In the genomic region with DNA sequence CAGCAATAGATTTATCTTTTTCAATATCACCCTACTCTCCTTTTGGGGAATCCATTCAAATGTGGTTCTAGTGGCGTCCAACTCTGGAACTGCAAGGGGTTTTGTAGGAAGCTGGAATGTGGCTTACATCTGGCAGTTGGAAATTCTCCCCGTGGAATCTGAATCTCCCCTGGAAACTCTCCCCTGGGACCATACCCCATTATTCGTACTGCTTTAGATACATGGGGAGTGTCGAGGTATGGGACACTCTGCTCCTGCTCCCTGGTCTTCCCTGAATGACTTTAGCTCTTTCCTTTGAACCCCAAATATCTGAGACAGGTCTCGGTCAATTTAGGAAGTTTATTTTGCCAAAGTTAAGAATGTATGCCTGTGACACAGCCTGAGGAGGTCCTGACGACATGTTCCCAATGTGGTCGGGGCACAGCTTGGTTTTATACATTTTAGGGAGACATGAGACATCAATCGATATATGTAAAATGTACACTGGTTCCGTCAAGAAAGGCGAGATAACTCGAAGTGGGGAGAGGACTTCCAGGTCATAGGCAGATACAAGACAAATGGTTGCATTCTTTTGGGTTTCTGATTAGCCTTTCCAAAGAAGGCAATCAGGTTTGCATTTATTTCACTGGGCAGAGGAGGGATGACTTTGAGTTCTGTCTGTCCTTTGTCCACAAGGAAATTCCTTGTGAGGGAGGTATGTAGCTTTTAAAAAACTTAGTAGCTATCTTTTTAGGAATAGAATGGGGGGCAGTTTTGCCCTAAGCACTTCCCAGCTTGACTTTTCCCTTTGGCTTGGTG, we compare ENCODE assay signal across 16 cellular contexts.
DNase-seq lines count a peak whose midpoint lies in the region; ATAC-seq, FAIRE-seq and TF ChIP-seq lines count a peak whose summit lies in the region.
"Had no signal": no experiment of that assay in that cellular context is flagged by ENCODE, and none has a peak within 500 bp of the region (broad histone marks: within the 10 kb centered on the region; RNA-seq: fewer than 3 reads in every experiment).

No MANE protein-coding gene starts in this region.

- H3K9me3 ChIP-seq in HUES64 (ENCODE audit: insufficient read depth, low read depth, low read length) (no peaks in the 10 kb centered on the region), H1 (ENCODE audit: insufficient read depth in 2 of 2, low read depth in 1 of 2, low read length in 1 of 2) (no peaks in the 10 kb centered on the region), neutrophil (no peaks in the 10 kb centered on the region), neural progenitor cell (ENCODE audit: low read depth) (no peaks in the 10 kb centered on the region)
- H3K9me3 ChIP-seq: left lung, pancreas had no signal

- peaks cover 92% of the 10 kb centered on the region for H3K4me1 Mint-ChIP-seq in CD14-positive monocyte
- peaks cover 3% of the 10 kb centered on the region for H3K4me1 Mint-ChIP-seq in neural progenitor cell
- H3K4me1 Mint-ChIP-seq in progenitor cell of endocrine pancreas (ENCODE audit: low read depth) = peaks cover 4% of the 10 kb centered on the region

- FAIRE-seq in H1 (lab: Jason Lieb, UNC) = no peak
- FAIRE-seq: pancreas had no signal

- DNase-seq in CD14-positive monocyte (ENCODE audit: low spot score) (no peak), H1 (ENCODE audit: low read depth in 1 of 2, low spot score in 2 of 2) (no peak), neural progenitor cell (ENCODE audit: low spot score) (no peak), progenitor cell of endocrine pancreas (ENCODE audit: low spot score, unreplicated experiment) (no peak)
- DNase-seq: activated CD8-positive, alpha-beta memory T cell treated with anti-CD3 and anti-CD28 coated beads, Interleukin-2, amount 50 U/mL, for 4 hours; effector memory CD4-positive, alpha-beta T cell; glutamatergic neuron; KG1; left lung; NCI-H1930; NCI-H774; pancreas had no signal

- no peak overlapping the region for H2AK5ac ChIP-seq in H1 (ENCODE audit: low read depth, low read length)

- CTCF ChIA-PET in H1 (lab: Charles Lee; ENCODE audit: partially characterized antibody) = interaction anchor here (0.7 to 1.1 kb wide), 8 partner anchors 8 to 94 kb away, joined by 3 to 4 read pairs (median 3); no protein-coding TSS in a partner anchor

- H3K23me2 ChIP-seq in H1 (ENCODE audit: low read depth, low read length) = no peaks in the 10 kb centered on the region

- H3K9ac ChIP-seq in HUES64 (ENCODE audit: low read depth, low read length) (no peak overlapping the region), H1 (replicated peaks in 1 of 4; ENCODE audit: extremely low read depth in 1 of 4, low read depth in 3 of 4, low read length in 3 of 4) (no peak overlapping the region), neural progenitor cell (no peak overlapping the region)

- H2BK20ac ChIP-seq in H1 (ENCODE audit: low read length) = no peak overlapping the region

- TF ChIP-seq EP300 in H1 (IDR thresholded peaks at IDR 0.05; ENCODE audit: borderline replicate concordance in 1 of 2, low read depth in 2 of 2, low read length in 2 of 2) = no peak

- H4K5ac ChIP-seq in H1 (ENCODE audit: insufficient read length, low read depth, low read length) = no peak overlapping the region

- H3K14ac ChIP-seq in H1 (ENCODE audit: insufficient read length) = no peak overlapping the region

- H2BK15ac ChIP-seq in H1 (ENCODE audit: low read length) = no peak overlapping the region

- H3K27ac Mint-ChIP-seq in CD14-positive monocyte = peak overlapping the region; percentile 45 to 99 (median 88)
- H3K27ac Mint-ChIP-seq in neural progenitor cell = no peak overlapping the region
- H3K27ac Mint-ChIP-seq in progenitor cell of endocrine pancreas = no peak overlapping the region

- no peak overlapping the region for H4K8ac ChIP-seq in H1 (ENCODE audit: extremely low read depth, insufficient read depth, low read length)

- no peak overlapping the region for H4K91ac ChIP-seq in H1 (replicated peaks; ENCODE audit: insufficient read length, low read length)

- H3K79me1 ChIP-seq in H1 (ENCODE audit: low read depth, low read length) = no peaks in the 10 kb centered on the region

- TF ChIP-seq POLR2A in H1 (IDR thresholded peaks at IDR 0.05; ENCODE audit: control extremely low read depth in 1 of 2, low read depth in 2 of 2, low read length in 2 of 2) = no peak

- POLR2A ChIA-PET in H1 (lab: Charles Lee; ENCODE audit: partially characterized antibody) = interaction anchor here (0.9 to 1.4 kb wide), 3 partner anchors 11 to 89 kb away, joined by 3 to 8 read pairs (median 4); partner anchors contain the start of gene CORO6

- H3K9me3 Mint-ChIP-seq in CD14-positive monocyte (peaks cover 0 to 5% (median 0%) of the 10 kb centered on the region in 7 donors), neural progenitor cell (no peaks in the 10 kb centered on the region), progenitor cell of endocrine pancreas (ENCODE audit: low read depth) (no peaks in the 10 kb centered on the region)

- H3K36me3 Mint-ChIP-seq in CD14-positive monocyte (peaks cover 25 to 44% of the 10 kb centered on the region in 2 donors), neural progenitor cell (peaks cover 3% of the 10 kb centered on the region), progenitor cell of endocrine pancreas (ENCODE audit: insufficient read depth) (no peaks in the 10 kb centered on the region)

- H3K79me2 ChIP-seq in H1 (ENCODE audit: control insufficient read depth in 1 of 2, insufficient read depth in 2 of 2, low read length in 2 of 2) (no peaks in the 10 kb centered on the region), neural progenitor cell (ENCODE audit: low read depth) (no peaks in the 10 kb centered on the region)

- 0 out of 4 replicates have a peak overlapping the region, but pooled peaks of 1 of the 2 experiments have one; percentile 20 for H3K4me2 ChIP-seq in H1 (ENCODE audit: insufficient read depth in 1 of 2, low read depth in 2 of 2, low read length in 2 of 2)
- no peak overlapping the region for H3K4me2 ChIP-seq in neural progenitor cell

- H3K27me3 Mint-ChIP-seq in CD14-positive monocyte (ENCODE audit: low read depth in 3 of 3) = peaks cover 0 to 1% (median 0%) of the 10 kb centered on the region in 3 donors
- no peaks in the 10 kb centered on the region for H3K27me3 Mint-ChIP-seq in neural progenitor cell (ENCODE audit: insufficient read depth, low read depth)
- H3K27me3 Mint-ChIP-seq in progenitor cell of endocrine pancreas = no peaks in the 10 kb centered on the region

- H3K4ac ChIP-seq in H1 (replicated peaks; ENCODE audit: insufficient read length, low read depth, low read length) = no peak overlapping the region

- H3K27ac ChIP-seq in HUES64 (ENCODE audit: low read depth, low read length) (peak overlapping the region; percentile 61), H1 (ENCODE audit: low read depth, low read length) (no peak overlapping the region), neutrophil (peak overlapping the region; percentile 100), neural progenitor cell (no peak overlapping the region)
- H3K27ac ChIP-seq: pancreas had no signal

- H3F3A ChIP-seq in neural progenitor cell (ENCODE audit: low read depth) = no peaks in the 10 kb centered on the region

- WGBS in HUES64 = 83% methylated on average over 10 of the region's 11 CpGs
- WGBS in H1 (ENCODE audit: extremely low coverage in 1 of 2, insufficient coverage in 1 of 2, insufficient read length in 1 of 2, insufficient replicate concordance in 2 of 2, low coverage in 1 of 2, low lambda C conversion rate in 2 of 2, missing lambda C conversion rate in 1 of 2), 2 experiments = 83% methylated on average over 11 of the region's 11 CpGs; no CpG with 5 or more reads in 1 of the 2 experiments

- no peak overlapping the region for H2BK5ac ChIP-seq in H1 (ENCODE audit: low read depth, low read length)

- H3K4me3 ChIP-seq in HUES64 (ENCODE audit: low read length) = no peak overlapping the region
- no peak overlapping the region for H3K4me3 ChIP-seq in H1 (ENCODE audit: extremely low read depth in 1 of 4, insufficient read depth in 2 of 4, low read depth in 3 of 4, low read length in 4 of 4)
- no peak overlapping the region for H3K4me3 ChIP-seq in neutrophil (ENCODE audit: low read depth in 1 of 2, low read length in 1 of 2)
- no peak overlapping the region for H3K4me3 ChIP-seq in neural progenitor cell
- H3K4me3 ChIP-seq: left lung, pancreas had no signal

- H3K56ac ChIP-seq in H1 (replicated peaks; ENCODE audit: insufficient read length, low read depth, low read length) = no peak overlapping the region

- H3K4me1 ChIP-seq in HUES64 (ENCODE audit: insufficient read depth, low read length) (peaks cover 11% of the 10 kb centered on the region), H1 (replicated peaks in 1 of 4; ENCODE audit: control insufficient read depth in 3 of 4, insufficient read depth in 4 of 4, low read length in 3 of 4) (peaks cover 0 to 12% (median 0%) of the 10 kb centered on the region in 4 experiments; a peak in 2 of 7 replicates), neutrophil (ENCODE audit: control insufficient read depth in 1 of 2, insufficient read depth in 1 of 2, low read depth in 1 of 2, low read length in 1 of 2) (peaks cover 91 to 97% of the 10 kb centered on the region in 2 experiments), neural progenitor cell (peaks cover 12% of the 10 kb centered on the region)

- TF ChIP-seq CTCF in CD14-positive monocyte (IDR thresholded peaks at IDR 0.05) (no peak), H1 (IDR thresholded peaks at IDR 0.05; ENCODE audit: control extremely low read depth in 1 of 3, insufficient read depth in 1 of 3, low read depth in 1 of 3, low read length in 3 of 3) (no peak), neutrophil (IDR thresholded peaks at IDR 0.05) (no peak), neural progenitor cell (IDR thresholded peaks at IDR 0.05) (no peak), progenitor cell of endocrine pancreas (IDR thresholded peaks at IDR 0.05; ENCODE audit: unreplicated experiment) (no peak)

- H2BK120ac ChIP-seq in H1 (replicated peaks; ENCODE audit: low read depth, low read length) = no peak overlapping the region

- intact Hi-C loops in CD14-positive monocyte (cut with micrococcal nuclease) = no loop called here

- H2AFZ ChIP-seq in H1 (ENCODE audit: low read length) (no peak overlapping the region), neural progenitor cell (replicated peaks) (no peak overlapping the region)

- H3K36me3 ChIP-seq in HUES64 (ENCODE audit: insufficient read depth, low read length) (no peaks in the 10 kb centered on the region), H1 (ENCODE audit: control insufficient read depth in 2 of 4, insufficient read depth in 4 of 4, low read length in 3 of 4) (no peaks in the 10 kb centered on the region), neutrophil (peaks cover 8% of the 10 kb centered on the region), neural progenitor cell (no peaks in the 10 kb centered on the region)
- H3K36me3 ChIP-seq: left lung, pancreas had no signal

- no peaks in the 10 kb centered on the region for H3K27me3 ChIP-seq in HUES64 (ENCODE audit: insufficient read depth, low read length)
- no peaks in the 10 kb centered on the region for H3K27me3 ChIP-seq in H1 (replicated peaks in 1 of 4; ENCODE audit: control insufficient read depth in 3 of 4, extremely low read depth in 1 of 4, insufficient read depth in 3 of 4, low read length in 3 of 4)
- H3K27me3 ChIP-seq in neutrophil = no peaks in the 10 kb centered on the region
- H3K27me3 ChIP-seq in neural progenitor cell = no peaks in the 10 kb centered on the region
- H3K27me3 ChIP-seq: left lung, pancreas had no signal

- H2BK12ac ChIP-seq in H1 (ENCODE audit: low read depth, low read length) = peak overlapping the region; percentile 69; the same call in 1 of the 2 replicates

- no peak overlapping the region for H3K18ac ChIP-seq in H1 (ENCODE audit: extremely low read depth, low read length)

- H4K20me1 ChIP-seq in H1 (replicated peaks in 1 of 2; ENCODE audit: control insufficient read depth in 1 of 2, insufficient read depth in 2 of 2, low read length in 2 of 2) = no peaks in the 10 kb centered on the region
- H4K20me1 ChIP-seq in neural progenitor cell (ENCODE audit: low read depth) = no peaks in the 10 kb centered on the region

- H3K4me3 Mint-ChIP-seq in CD14-positive monocyte (no peak overlapping the region), neural progenitor cell (no peak overlapping the region), progenitor cell of endocrine pancreas (ENCODE audit: low read depth) (no peak overlapping the region)

- no peak for ATAC-seq in HG03457 (IDR thresholded peaks at IDR 0.05; ENCODE audit: unreplicated experiment)
- no peak for ATAC-seq in GM21786 (IDR thresholded peaks at IDR 0.05; ENCODE audit: unreplicated experiment)
- ATAC-seq: pancreas had no signal

- H3K23ac ChIP-seq in H1 (ENCODE audit: insufficient read length) = no peak overlapping the region

- TF ChIP-seq RAD21 in H1 (IDR thresholded peaks at IDR 0.05 in 1 of 2, conservative IDR thresholded peaks at IDR 0.05 in 1 of 2; ENCODE audit: low read depth in 2 of 2, low read length in 2 of 2) = no peak

Comparison
In these comparisons a context has a peak if more than half of its experiments do, and no peak if none do; other contexts are left out.
1. H3K27ac Mint-ChIP-seq: peak in CD14-positive monocyte (7 of 7); none in neural progenitor cell (single experiment) and progenitor cell of endocrine pancreas (single experiment).
2. H3K27ac ChIP-seq: peak in HUES64 (single experiment) and neutrophil (single experiment); none in H1 (single experiment) and neural progenitor cell (single experiment).